ENCODE assay signal across 2 cellular contexts in the genomic region with DNA sequence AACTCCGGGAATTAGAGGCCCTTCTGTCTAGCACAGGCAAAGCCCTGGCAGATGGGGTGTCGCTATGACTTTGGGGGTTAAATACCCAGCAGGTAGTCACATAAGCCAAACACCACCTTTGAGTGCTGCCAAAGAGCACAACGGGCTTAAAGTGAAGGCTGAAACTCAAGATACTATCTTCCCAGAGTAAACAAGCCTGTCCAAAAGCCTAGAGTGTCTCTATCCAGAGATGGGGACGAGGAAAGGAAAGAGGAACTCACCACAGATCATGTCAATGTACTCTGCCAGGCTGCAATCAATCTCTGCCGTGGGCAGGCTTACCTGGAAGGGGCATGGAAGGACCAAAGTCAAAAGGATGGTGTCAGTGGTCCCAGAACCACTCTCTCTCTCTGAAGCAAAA.
TF ChIP-seq lines count a peak whose summit lies in the region.

No MANE protein-coding gene starts in this region.

TF ChIP-seq in liver, 16 proteins besides CTCF, POLR2A, EP300 and RAD21:
- no peak for TF ChIP-seq GABPA (IDR thresholded peaks at IDR 0.05 in 1 of 2, conservative IDR thresholded peaks at IDR 0.05 in 1 of 2)
- TF ChIP-seq HNF4A (conservative IDR thresholded peaks at IDR 0.05) = no peak
- TF ChIP-seq, protein P1, sequence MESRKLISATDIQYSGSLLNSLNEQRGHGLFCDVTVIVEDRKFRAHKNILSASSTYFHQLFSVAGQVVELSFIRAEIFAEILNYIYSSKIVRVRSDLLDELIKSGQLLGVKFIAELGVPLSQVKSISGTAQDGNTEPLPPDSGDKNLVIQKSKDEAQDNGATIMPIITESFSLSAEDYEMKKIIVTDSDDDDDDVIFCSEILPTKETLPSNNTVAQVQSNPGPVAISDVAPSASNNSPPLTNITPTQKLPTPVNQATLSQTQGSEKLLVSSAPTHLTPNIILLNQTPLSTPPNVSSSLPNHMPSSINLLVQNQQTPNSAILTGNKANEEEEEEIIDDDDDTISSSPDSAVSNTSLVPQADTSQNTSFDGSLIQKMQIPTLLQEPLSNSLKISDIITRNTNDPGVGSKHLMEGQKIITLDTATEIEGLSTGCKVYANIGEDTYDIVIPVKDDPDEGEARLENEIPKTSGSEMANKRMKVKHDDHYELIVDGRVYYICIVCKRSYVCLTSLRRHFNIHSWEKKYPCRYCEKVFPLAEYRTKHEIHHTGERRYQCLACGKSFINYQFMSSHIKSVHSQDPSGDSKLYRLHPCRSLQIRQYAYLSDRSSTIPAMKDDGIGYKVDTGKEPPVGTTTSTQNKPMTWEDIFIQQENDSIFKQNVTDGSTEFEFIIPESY (IDR thresholded peaks at IDR 0.05) = no peak
- TF ChIP-seq HNF4G (IDR thresholded peaks at IDR 0.05) = no peak
- TF ChIP-seq EGR1 (IDR thresholded peaks at IDR 0.05; ENCODE audit: low read depth in 2 of 2) = no peak
- no peak for TF ChIP-seq NR2F2 (IDR thresholded peaks at IDR 0.05)
- TF ChIP-seq TAF1 (conservative IDR thresholded peaks at IDR 0.05) = no peak
- TF ChIP-seq YY1 (IDR thresholded peaks at IDR 0.05) = no peak
- no peak for TF ChIP-seq JUND (IDR thresholded peaks at IDR 0.05)

TF ChIP-seq in HepG2, 621 proteins besides CTCF, POLR2A, EP300 and RAD21:
- TF ChIP-seq, protein P2, sequence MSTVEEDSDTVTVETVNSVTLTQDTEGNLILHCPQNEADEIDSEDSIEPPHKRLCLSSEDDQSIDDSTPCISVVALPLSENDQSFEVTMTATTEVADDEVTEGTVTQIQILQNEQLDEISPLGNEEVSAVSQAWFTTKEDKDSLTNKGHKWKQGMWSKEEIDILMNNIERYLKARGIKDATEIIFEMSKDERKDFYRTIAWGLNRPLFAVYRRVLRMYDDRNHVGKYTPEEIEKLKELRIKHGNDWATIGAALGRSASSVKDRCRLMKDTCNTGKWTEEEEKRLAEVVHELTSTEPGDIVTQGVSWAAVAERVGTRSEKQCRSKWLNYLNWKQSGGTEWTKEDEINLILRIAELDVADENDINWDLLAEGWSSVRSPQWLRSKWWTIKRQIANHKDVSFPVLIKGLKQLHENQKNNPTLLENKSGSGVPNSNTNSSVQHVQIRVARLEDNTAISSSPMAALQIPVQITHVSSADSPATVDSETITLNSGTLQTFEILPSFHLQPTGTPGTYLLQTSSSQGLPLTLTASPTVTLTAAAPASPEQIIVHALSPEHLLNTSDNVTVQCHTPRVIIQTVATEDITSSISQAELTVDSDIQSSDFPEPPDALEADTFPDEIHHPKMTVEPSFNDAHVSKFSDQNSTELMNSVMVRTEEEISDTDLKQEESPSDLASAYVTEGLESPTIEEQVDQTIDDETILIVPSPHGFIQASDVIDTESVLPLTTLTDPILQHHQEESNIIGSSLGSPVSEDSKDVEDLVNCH (CRISPR knock-in tag; IDR thresholded peaks at IDR 0.05) = no peak
- no peak for TF ChIP-seq SCMH1 (CRISPR knock-in tag; IDR thresholded peaks at IDR 0.05; ENCODE audit: borderline replicate concordance)
- TF ChIP-seq SMAD9 (CRISPR knock-in tag; IDR thresholded peaks at IDR 0.05) = no peak
- TF ChIP-seq, protein P3, sequence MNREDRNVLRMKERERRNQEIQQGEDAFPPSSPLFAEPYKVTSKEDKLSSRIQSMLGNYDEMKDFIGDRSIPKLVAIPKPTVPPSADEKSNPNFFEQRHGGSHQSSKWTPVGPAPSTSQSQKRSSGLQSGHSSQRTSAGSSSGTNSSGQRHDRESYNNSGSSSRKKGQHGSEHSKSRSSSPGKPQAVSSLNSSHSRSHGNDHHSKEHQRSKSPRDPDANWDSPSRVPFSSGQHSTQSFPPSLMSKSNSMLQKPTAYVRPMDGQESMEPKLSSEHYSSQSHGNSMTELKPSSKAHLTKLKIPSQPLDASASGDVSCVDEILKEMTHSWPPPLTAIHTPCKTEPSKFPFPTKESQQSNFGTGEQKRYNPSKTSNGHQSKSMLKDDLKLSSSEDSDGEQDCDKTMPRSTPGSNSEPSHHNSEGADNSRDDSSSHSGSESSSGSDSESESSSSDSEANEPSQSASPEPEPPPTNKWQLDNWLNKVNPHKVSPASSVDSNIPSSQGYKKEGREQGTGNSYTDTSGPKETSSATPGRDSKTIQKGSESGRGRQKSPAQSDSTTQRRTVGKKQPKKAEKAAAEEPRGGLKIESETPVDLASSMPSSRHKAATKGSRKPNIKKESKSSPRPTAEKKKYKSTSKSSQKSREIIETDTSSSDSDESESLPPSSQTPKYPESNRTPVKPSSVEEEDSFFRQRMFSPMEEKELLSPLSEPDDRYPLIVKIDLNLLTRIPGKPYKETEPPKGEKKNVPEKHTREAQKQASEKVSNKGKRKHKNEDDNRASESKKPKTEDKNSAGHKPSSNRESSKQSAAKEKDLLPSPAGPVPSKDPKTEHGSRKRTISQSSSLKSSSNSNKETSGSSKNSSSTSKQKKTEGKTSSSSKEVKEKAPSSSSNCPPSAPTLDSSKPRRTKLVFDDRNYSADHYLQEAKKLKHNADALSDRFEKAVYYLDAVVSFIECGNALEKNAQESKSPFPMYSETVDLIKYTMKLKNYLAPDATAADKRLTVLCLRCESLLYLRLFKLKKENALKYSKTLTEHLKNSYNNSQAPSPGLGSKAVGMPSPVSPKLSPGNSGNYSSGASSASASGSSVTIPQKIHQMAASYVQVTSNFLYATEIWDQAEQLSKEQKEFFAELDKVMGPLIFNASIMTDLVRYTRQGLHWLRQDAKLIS (CRISPR knock-in tag; IDR thresholded peaks at IDR 0.05) = no peak
- TF ChIP-seq ZNF720 (CRISPR knock-in tag; IDR thresholded peaks at IDR 0.05) = no peak
- no peak for TF ChIP-seq ZNF589 (CRISPR knock-in tag; conservative IDR thresholded peaks at IDR 0.05)
- TF ChIP-seq, protein P4, sequence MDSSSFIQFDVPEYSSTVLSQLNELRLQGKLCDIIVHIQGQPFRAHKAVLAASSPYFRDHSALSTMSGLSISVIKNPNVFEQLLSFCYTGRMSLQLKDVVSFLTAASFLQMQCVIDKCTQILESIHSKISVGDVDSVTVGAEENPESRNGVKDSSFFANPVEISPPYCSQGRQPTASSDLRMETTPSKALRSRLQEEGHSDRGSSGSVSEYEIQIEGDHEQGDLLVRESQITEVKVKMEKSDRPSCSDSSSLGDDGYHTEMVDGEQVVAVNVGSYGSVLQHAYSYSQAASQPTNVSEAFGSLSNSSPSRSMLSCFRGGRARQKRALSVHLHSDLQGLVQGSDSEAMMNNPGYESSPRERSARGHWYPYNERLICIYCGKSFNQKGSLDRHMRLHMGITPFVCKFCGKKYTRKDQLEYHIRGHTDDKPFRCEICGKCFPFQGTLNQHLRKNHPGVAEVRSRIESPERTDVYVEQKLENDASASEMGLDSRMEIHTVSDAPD (CRISPR knock-in tag; IDR thresholded peaks at IDR 0.05) = no peak
- no peak for TF ChIP-seq PHF21A (CRISPR knock-in tag; IDR thresholded peaks at IDR 0.05)
- no peak for TF ChIP-seq ZNF790 (CRISPR knock-in tag; IDR thresholded peaks at IDR 0.05; ENCODE audit: borderline replicate concordance)
- no peak for TF ChIP-seq ESRRA (CRISPR knock-in tag; IDR thresholded peaks at IDR 0.05; ENCODE audit: low read depth)
- TF ChIP-seq FOXA3 (CRISPR knock-in tag; IDR thresholded peaks at IDR 0.05) = no peak
- no peak for TF ChIP-seq ZEB1 (IDR thresholded peaks at IDR 0.05; ENCODE audit: insufficient replicate concordance, low read depth)
- no peak for TF ChIP-seq RORA (CRISPR knock-in tag; IDR thresholded peaks at IDR 0.05)
- TF ChIP-seq, protein P5, sequence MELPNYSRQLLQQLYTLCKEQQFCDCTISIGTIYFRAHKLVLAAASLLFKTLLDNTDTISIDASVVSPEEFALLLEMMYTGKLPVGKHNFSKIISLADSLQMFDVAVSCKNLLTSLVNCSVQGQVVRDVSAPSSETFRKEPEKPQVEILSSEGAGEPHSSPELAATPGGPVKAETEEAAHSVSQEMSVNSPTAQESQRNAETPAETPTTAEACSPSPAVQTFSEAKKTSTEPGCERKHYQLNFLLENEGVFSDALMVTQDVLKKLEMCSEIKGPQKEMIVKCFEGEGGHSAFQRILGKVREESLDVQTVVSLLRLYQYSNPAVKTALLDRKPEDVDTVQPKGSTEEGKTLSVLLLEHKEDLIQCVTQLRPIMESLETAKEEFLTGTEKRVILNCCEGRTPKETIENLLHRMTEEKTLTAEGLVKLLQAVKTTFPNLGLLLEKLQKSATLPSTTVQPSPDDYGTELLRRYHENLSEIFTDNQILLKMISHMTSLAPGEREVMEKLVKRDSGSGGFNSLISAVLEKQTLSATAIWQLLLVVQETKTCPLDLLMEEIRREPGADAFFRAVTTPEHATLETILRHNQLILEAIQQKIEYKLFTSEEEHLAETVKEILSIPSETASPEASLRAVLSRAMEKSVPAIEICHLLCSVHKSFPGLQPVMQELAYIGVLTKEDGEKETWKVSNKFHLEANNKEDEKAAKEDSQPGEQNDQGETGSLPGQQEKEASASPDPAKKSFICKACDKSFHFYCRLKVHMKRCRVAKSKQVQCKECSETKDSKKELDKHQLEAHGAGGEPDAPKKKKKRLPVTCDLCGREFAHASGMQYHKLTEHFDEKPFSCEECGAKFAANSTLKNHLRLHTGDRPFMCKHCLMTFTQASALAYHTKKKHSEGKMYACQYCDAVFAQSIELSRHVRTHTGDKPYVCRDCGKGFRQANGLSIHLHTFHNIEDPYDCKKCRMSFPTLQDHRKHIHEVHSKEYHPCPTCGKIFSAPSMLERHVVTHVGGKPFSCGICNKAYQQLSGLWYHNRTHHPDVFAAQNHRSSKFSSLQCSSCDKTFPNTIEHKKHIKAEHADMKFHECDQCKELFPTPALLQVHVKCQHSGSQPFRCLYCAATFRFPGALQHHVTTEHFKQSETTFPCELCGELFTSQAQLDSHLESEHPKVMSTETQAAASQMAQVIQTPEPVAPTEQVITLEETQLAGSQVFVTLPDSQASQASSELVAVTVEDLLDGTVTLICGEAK (IDR thresholded peaks at IDR 0.05) = no peak
- TF ChIP-seq, protein P5 (CRISPR knock-in tag; IDR thresholded peaks at IDR 0.05) = no peak
- no peak for TF ChIP-seq ZNF879 (CRISPR knock-in tag; IDR thresholded peaks at IDR 0.05)
- no peak for TF ChIP-seq KLF6 (CRISPR knock-in tag; IDR thresholded peaks at IDR 0.05)
TF ChIP-seq in HepG2: peak in this region for 0.
